In genomic region chr1:201955750-201956143, GRCh38 we compare ENCODE assay signal across 8 cellular contexts. TPM values are rescaled to one million over a fixed set of nuclear protein-coding genes. Genes with fewer than 3 reads are reported as not detected.
DNase-seq lines count a peak whose midpoint lies in the region; TF ChIP-seq lines count a peak whose summit lies in the region.

No MANE protein-coding gene starts in this region.

- peaks cover 33% of the 10 kb centered on the region for H3K36me3 ChIP-seq in KOPT-K1 (ENCODE audit: insufficient read depth, low read length)

- CTCF ChIA-PET in Calu3 (lab: Charles Lee): interaction anchor here (0.5 to 1.0 kb wide), 3 partner anchors 9 to 60 kb away, joined by 3 to 4 read pairs (median 3); no protein-coding TSS in a partner anchor

- BruUV-seq in Calu3 (replicated peaks; lab: Mats Ljungman, UMichigan): no TSS peak

- H3K9me3 ChIP-seq in KOPT-K1 (ENCODE audit: insufficient read depth, low read length, poor library complexity, severe bottlenecking): no peaks in the 10 kb centered on the region

- H3K9me3 Mint-ChIP-seq in Calu3 (ENCODE audit: low read depth, unreplicated experiment): no peaks in the 10 kb centered on the region
- H3K9me3 Mint-ChIP-seq in nephron progenitor cell: no peaks in the 10 kb centered on the region

- TF ChIP-seq CTCF in Calu3 (IDR thresholded peaks at IDR 0.05; ENCODE audit: unreplicated experiment) (no peak), nephron progenitor cell (IDR thresholded peaks at IDR 0.05) (no peak)

- H3K4me3 Mint-ChIP-seq in Calu3 (ENCODE audit: low read depth, unreplicated experiment) (peak overlapping the region; percentile 99), nephron progenitor cell (peak overlapping the region; percentile 97)

- peaks cover 67% of the 10 kb centered on the region for H3K36me3 Mint-ChIP-seq in Calu3 (ENCODE audit: insufficient read depth, unreplicated experiment)
- peaks cover 27% of the 10 kb centered on the region for H3K36me3 Mint-ChIP-seq in nephron progenitor cell (ENCODE audit: low read depth)

- peak overlapping the region; percentile 79 for H3K27ac ChIP-seq in KOPT-K1 (ENCODE audit: low read depth, low read length, poor library complexity, severe bottlenecking)
- H3K27ac ChIP-seq in cingulate gyrus (ENCODE audit: low read depth, low read length): peak overlapping the region; percentile 51

- H3K27ac Mint-ChIP-seq in Calu3 (ENCODE audit: unreplicated experiment) (peak overlapping the region; percentile 92), nephron progenitor cell (peak overlapping the region; percentile 97)

- no peak for DNase-seq in Calu3
- no peak for DNase-seq in nephron progenitor cell
- no peak for DNase-seq in activated effector memory CD4-positive, alpha-beta T cell treated with anti-CD3 and anti-CD28 coated beads, Interleukin-2, amount 50 U/mL, for 16 hours
- no peak for DNase-seq in DMS79 treated with DMSO at 0.1 percent for 48 hours (lab: John Stamatoyannopoulos, UW)
- DNase-seq in NCI-H1105 (lab: John Stamatoyannopoulos, UW): no peak
- no peak for DNase-seq in ecto neural progenitor cell (ENCODE audit: low spot score)

- no peaks in the 10 kb centered on the region for H3K27me3 Mint-ChIP-seq in Calu3 (ENCODE audit: unreplicated experiment)
- H3K27me3 Mint-ChIP-seq in nephron progenitor cell (ENCODE audit: low read depth, poor library complexity): peaks cover 6% of the 10 kb centered on the region

- H3K4me1 Mint-ChIP-seq in Calu3 (ENCODE audit: low read depth, unreplicated experiment) (peaks cover 8% of the 10 kb centered on the region), nephron progenitor cell (peaks cover 24% of the 10 kb centered on the region)

- intact Hi-C loops in Calu3 (cut with micrococcal nuclease; ENCODE audit: unreplicated experiment): no loop called here

RNA-seq across cellular contexts. Expression of gene TIMM17A, which starts 0.4 kb away (rescaled TPM):
- 78.5 and 85.3 TPM in 2 replicates for total RNA-seq in Calu3 (2022)

RNA-seq across cellular contexts. Expression of gene LMOD1, which starts 9.4 kb away (rescaled TPM):
- total RNA-seq in Calu3 (2022): not detected in 2 replicates

RNA-seq across cellular contexts. Expression of gene RNPEP, which starts 26.7 kb away (rescaled TPM):
- total RNA-seq in Calu3 (2022): 86.1 and 91.6 TPM in 2 replicates

RNA-seq across cellular contexts. Expression of gene ELF3, which starts 54.6 kb away (rescaled TPM):
- 830 and 907 TPM in 2 replicates for total RNA-seq in Calu3 (2022)
